In genomic region chr11:57324154-57324885, GRCh38 we compare ENCODE assay signal across 9 cellular contexts. TPM values are rescaled to one million over a fixed set of nuclear protein-coding genes. Genes with fewer than 3 reads are reported as not detected.
DNase-seq lines count a peak whose midpoint lies in the region; ATAC-seq and TF ChIP-seq lines count a peak whose summit lies in the region.
"Had no signal": no experiment of that assay in that cellular context is flagged by ENCODE, and none has a peak within 500 bp of the region (broad histone marks: within the 10 kb centered on the region; RNA-seq: fewer than 3 reads in every experiment).

No MANE protein-coding gene starts in this region.

- peak in 1 of 3 donors; percentile 26 for TF ChIP-seq POLR2A in body of pancreas (IDR thresholded peaks at IDR 0.05)

- H3K4me2 ChIP-seq in GM23338, result peak overlapping the region; percentile 100
- H3K4me2 ChIP-seq in OCI-LY3 (ENCODE audit: low read length), result peak overlapping the region; percentile 85

- H3K9me2 ChIP-seq in GM23338 (ENCODE audit: insufficient read depth), result no peaks in the 10 kb centered on the region

- H3K4me1 ChIP-seq in CD8-positive, alpha-beta memory T cell (ENCODE audit: insufficient read depth, low read length), result peaks cover 21% of the 10 kb centered on the region
- H3K4me1 ChIP-seq in GM23338 (ENCODE audit: insufficient read depth) (peaks cover 36% of the 10 kb centered on the region), OCI-LY3 (ENCODE audit: low read length) (peaks cover 40% of the 10 kb centered on the region), body of pancreas (peaks cover 59% of the 10 kb centered on the region)

- H3K79me2 ChIP-seq in GM23338 (replicated peaks; ENCODE audit: insufficient read depth) (peaks cover 40% of the 10 kb centered on the region), OCI-LY3 (ENCODE audit: low read length) (peaks cover 5% of the 10 kb centered on the region; the same call in 1 of the 2 replicates)

- POLR2A ChIA-PET in CD8-positive, alpha-beta memory T cell (lab: Charles Lee), result interaction anchor here (0.6 to 4.4 kb wide), 2 partner anchors 11 to 49 kb away, joined by 3 to 46 read pairs; partner anchors contain the start of gene SSRP1

- 0 to 2% methylated on average over 22 to 33 of the region's 64 CpGs for WGBS in body of pancreas, 2 donors

- ATAC-seq in GM23338 (peak; percentile 31), body of pancreas (no peak), HG02623 (IDR thresholded peaks at IDR 0.05; ENCODE audit: unreplicated experiment) (no peak)
- no peak for ATAC-seq in activated CD4-positive, CD25-positive, alpha-beta regulatory T cell treated with anti-CD3 and anti-CD28 coated beads, Interleukin-2, amount 50 U/mL, for 24 hours

- H3K27ac Mint-ChIP-seq in CD8-positive, alpha-beta memory T cell, result peak overlapping the region; percentile 72 to 96 (median 90)
- H3K27ac Mint-ChIP-seq in GM23338 (peak overlapping the region; percentile 95), immature natural killer cell (peak overlapping the region in 5 of 6 donors; percentile 53 to 95 (median 90))

- peak overlapping the region; percentile 85 to 96 (median 91) for H3K4me3 Mint-ChIP-seq in CD8-positive, alpha-beta memory T cell
- H3K4me3 Mint-ChIP-seq in GM23338, result peak overlapping the region; percentile 91
- H3K4me3 Mint-ChIP-seq in immature natural killer cell, result peak overlapping the region; percentile 82 to 89 (median 87)

- peaks cover 31 to 53% (median 45%) of the 10 kb centered on the region in 3 donors for H3K4me1 Mint-ChIP-seq in CD8-positive, alpha-beta memory T cell
- H3K4me1 Mint-ChIP-seq in GM23338 (peaks cover 52% of the 10 kb centered on the region), immature natural killer cell (peaks cover 29 to 32% of the 10 kb centered on the region in 2 donors)

- peaks cover 19% of the 10 kb centered on the region for H3F3A ChIP-seq in GM23338 (replicated peaks; ENCODE audit: low read depth)

- intact Hi-C loops in body of pancreas (cut with DNase I), result no loop called here

- H4K20me1 ChIP-seq in GM23338 (replicated peaks; ENCODE audit: insufficient read depth) (peaks cover 15% of the 10 kb centered on the region), OCI-LY3 (ENCODE audit: insufficient read depth, low read length) (no peaks in the 10 kb centered on the region)

- H3K9me3 ChIP-seq in CD8-positive, alpha-beta memory T cell (ENCODE audit: low read length), result no peaks in the 10 kb centered on the region
- no peaks in the 10 kb centered on the region for H3K9me3 ChIP-seq in OCI-LY3 (ENCODE audit: insufficient read depth, low read length)
- H3K9me3 ChIP-seq in body of pancreas, result no peaks in the 10 kb centered on the region

- no peak for DNase-seq in CD8-positive, alpha-beta memory T cell
- DNase-seq in GM23338 (ENCODE audit: low spot score), result peak; percentile 79
- peak; percentile 45 to 57 (median 55) for DNase-seq in body of pancreas
- DNase-seq in immature natural killer cell, result no peak
- peak; percentile 14 to 45 for DNase-seq in stimulated activated CD4-positive, alpha-beta T cell treated with anti-CD3 and anti-CD28 coated beads, Interleukin-2, amount 100 ng/mL, for 24 hours

- peaks cover 10 to 45% (median 15%) of the 10 kb centered on the region in 3 donors for H3K36me3 Mint-ChIP-seq in CD8-positive, alpha-beta memory T cell
- H3K36me3 Mint-ChIP-seq in GM23338 (ENCODE audit: low read depth) (peaks cover 70% of the 10 kb centered on the region), immature natural killer cell (peaks cover 18 to 32% (median 32%) of the 10 kb centered on the region in 3 donors)

- H3K27me3 ChIP-seq in CD8-positive, alpha-beta memory T cell (ENCODE audit: insufficient read depth, low read length, poor library complexity, severe bottlenecking), result no peaks in the 10 kb centered on the region
- no peaks in the 10 kb centered on the region for H3K27me3 ChIP-seq in GM23338 (ENCODE audit: insufficient read depth)
- H3K27me3 ChIP-seq in OCI-LY3 (ENCODE audit: low read depth, low read length), result no peaks in the 10 kb centered on the region
- H3K27me3 ChIP-seq in body of pancreas, result no peaks in the 10 kb centered on the region

- TF ChIP-seq CTCF in GM23338 (conservative IDR thresholded peaks at IDR 0.05; ENCODE audit: low read depth in 2 of 2) (no peak), OCI-LY3 (IDR thresholded peaks at IDR 0.05; ENCODE audit: low read depth, low read length) (no peak), body of pancreas (IDR thresholded peaks at IDR 0.05) (no peak)

- no peaks in the 10 kb centered on the region for H3K9me3 Mint-ChIP-seq in CD8-positive, alpha-beta memory T cell
- H3K9me3 Mint-ChIP-seq in GM23338, result peaks cover 3% of the 10 kb centered on the region; the same call in 1 of the 3 replicates
- H3K9me3 Mint-ChIP-seq in immature natural killer cell, result peaks cover 0 to 2% (median 0%) of the 10 kb centered on the region in 6 donors

- H3K4me3 ChIP-seq in CD8-positive, alpha-beta memory T cell (ENCODE audit: low read length), result peak overlapping the region; percentile 19
- H3K4me3 ChIP-seq in GM23338, result peak overlapping the region; percentile 94
- H3K4me3 ChIP-seq in OCI-LY3 (ENCODE audit: low read length), result peak overlapping the region; percentile 81
- peak overlapping the region; percentile 50 to 91 for H3K4me3 ChIP-seq in body of pancreas

- no peak overlapping the region for H2AFZ ChIP-seq in GM23338
- no peak overlapping the region for H2AFZ ChIP-seq in OCI-LY3 (ENCODE audit: low read depth, low read length)

- H3K36me3 ChIP-seq in CD8-positive, alpha-beta memory T cell (ENCODE audit: insufficient read depth, low read length), result peaks cover 15% of the 10 kb centered on the region
- H3K36me3 ChIP-seq in GM23338 (ENCODE audit: insufficient read depth) (peaks cover 21% of the 10 kb centered on the region), OCI-LY3 (replicated peaks; ENCODE audit: low read depth, low read length) (peaks cover 38% of the 10 kb centered on the region), body of pancreas (replicated peaks in 1 of 2; ENCODE audit: insufficient read depth in 1 of 2, low read depth in 2 of 2) (peaks cover 0 to 13% of the 10 kb centered on the region in 2 donors)

- H3K27ac ChIP-seq in CD8-positive, alpha-beta memory T cell (ENCODE audit: low read depth, low read length), result peak overlapping the region; percentile 64
- H3K27ac ChIP-seq in GM23338 (ENCODE audit: low read depth) (peak overlapping the region; percentile 99; the same call in 1 of the 2 replicates), OCI-LY3 (ENCODE audit: low read length) (peak overlapping the region; percentile 86), body of pancreas (peak overlapping the region; percentile 92 to 97 (median 96))

- CTCF ChIA-PET in CD8-positive, alpha-beta memory T cell (lab: Charles Lee), result interaction anchor here (2.7 kb wide), 1 partner anchor 11 kb away, joined by 20 read pairs; the partner anchor contains the start of gene SSRP1

- peak overlapping the region; percentile 81 for H3K9ac ChIP-seq in OCI-LY3 (ENCODE audit: low read length)

- H3K27me3 Mint-ChIP-seq in CD8-positive, alpha-beta memory T cell, result peaks cover 0 to 2% of the 10 kb centered on the region in 2 donors
- H3K27me3 Mint-ChIP-seq in GM23338 (ENCODE audit: insufficient read depth, low read depth, poor library complexity) (peaks cover 17% of the 10 kb centered on the region), immature natural killer cell (ENCODE audit: low read depth in 3 of 3) (peaks cover 2 to 20% (median 5%) of the 10 kb centered on the region in 3 donors)

TF ChIP-seq in GM23338, 12 proteins besides CTCF, POLR2A, EP300 and RAD21 (continues in another document):
- no peak for TF ChIP-seq REST (IDR thresholded peaks at IDR 0.05; ENCODE audit: unreplicated experiment)

RNA-seq across cellular contexts. Expression of gene TNKS1BP1, which starts 0.4 kb away (rescaled TPM):
- 1 to 10 TPM; 8.7 to 9.6 TPM for total RNA-seq in CD8-positive, alpha-beta memory T cell
- 3.0 TPM for polyA plus RNA-seq in CD8-positive, alpha-beta memory T cell
- 61.0 and 72.2 TPM in 2 replicates for total RNA-seq in GM23338 (2014; rRNA removed; shearing (Covaris generic))
- polyA plus RNA-seq in GM23338 (2016; fragmentation: Nextera tagmentation; extraction: Ambion mirVana) (64.2 and 72.9 TPM in 2 replicates), immature natural killer cell (1 to 10 TPM; 1.0 to 1.7 (median 1.6) TPM)
- 100 to 1,000 TPM in 1 of 2 donors, 10 to 100 TPM in 1; 83.5 to 115 TPM for total RNA-seq in body of pancreas

RNA-seq across cellular contexts. Expression of gene SSRP1, which starts 11.4 kb away (rescaled TPM):
- 100 to 1,000 TPM; 308 to 314 TPM for total RNA-seq in CD8-positive, alpha-beta memory T cell
- 44.5 TPM for polyA plus RNA-seq in CD8-positive, alpha-beta memory T cell
- 210 and 216 TPM in 2 replicates for total RNA-seq in GM23338 (2014; rRNA removed; shearing (Covaris generic))
- 205 and 225 TPM in 2 replicates for polyA plus RNA-seq in GM23338 (2016; fragmentation: Nextera tagmentation; extraction: Ambion mirVana)
- 10 to 100 TPM; 44.2 to 51.9 TPM for total RNA-seq in body of pancreas
- 10 to 100 TPM; 24.6 to 41.6 (median 25.6) TPM for polyA plus RNA-seq in immature natural killer cell

RNA-seq across cellular contexts. Expression of gene P2RX3, which starts 13.8 kb away (rescaled TPM):
- not detected for total RNA-seq in CD8-positive, alpha-beta memory T cell
- polyA plus RNA-seq in CD8-positive, alpha-beta memory T cell, result not detected
- total RNA-seq in GM23338 (2014; rRNA removed; shearing (Covaris generic)), result 0.35 TPM in 1 of 2 replicates, not detected in the other
- 0.15 and 0.23 TPM in 2 replicates for polyA plus RNA-seq in GM23338 (2016; fragmentation: Nextera tagmentation; extraction: Ambion mirVana)
- not detected for total RNA-seq in body of pancreas
- polyA plus RNA-seq in immature natural killer cell, result not detected
- total RNA-seq: T-helper 1 cell treated with Interleukin-12 subunit alpha and Interleukin-12 subunit beta and Interleukin-4 antibody, amounts not matched to agents 30 ng/mL and 1 ng/mL, for 36 hours had no signal

RNA-seq across cellular contexts. Expression of gene PRG3, which starts 56.6 kb away (rescaled TPM):
- not detected for total RNA-seq in CD8-positive, alpha-beta memory T cell
- polyA plus RNA-seq in CD8-positive, alpha-beta memory T cell, result not detected
- total RNA-seq in GM23338 (2014; rRNA removed; shearing (Covaris generic)), result not detected in 2 replicates
- polyA plus RNA-seq in GM23338 (2016; fragmentation: Nextera tagmentation; extraction: Ambion mirVana) (not detected in 2 replicates), immature natural killer cell (not detected)
- total RNA-seq in body of pancreas, result not detected
- total RNA-seq: T-helper 1 cell treated with Interleukin-12 subunit alpha and Interleukin-12 subunit beta and Interleukin-4 antibody, amounts not matched to agents 30 ng/mL and 1 ng/mL, for 36 hours had no signal

Comparison
In these comparisons a context has a peak if more than half of its experiments do, and no peak if none do; other contexts are left out.
1. DNase-seq: peak in GM23338 (single experiment), body of pancreas (4 of 4) and stimulated activated CD4-positive, alpha-beta T cell treated with anti-CD3 and anti-CD28 coated beads, Interleukin-2, amount 100 ng/mL, for 24 hours (2 of 2); none in CD8-positive, alpha-beta memory T cell (0 of 5) and immature natural killer cell (0 of 3).
2. H3K4me3 ChIP-seq: peak in every context shown above with its lines; median percentile 94 in GM23338; 81 in OCI-LY3; 70 in body of pancreas; 19 in CD8-positive, alpha-beta memory T cell.
3. Peak in every context shown above with its lines, with median percentiles within 50 percentile points of each other: H3K27ac ChIP-seq, H3K27ac Mint-ChIP-seq and H3K4me3 Mint-ChIP-seq.